15 cellular contexts compared by ENCODE assay signal in genomic region chr22:32621656-32622003, GRCh38.
DNase-seq lines count a peak whose midpoint lies in the region; ATAC-seq, FAIRE-seq and TF ChIP-seq lines count a peak whose summit lies in the region.
"Had no signal": no experiment of that assay in that cellular context is flagged by ENCODE, and none has a peak within 500 bp of the region (broad histone marks: within the 10 kb centered on the region; RNA-seq: fewer than 3 reads in every experiment).

No MANE protein-coding gene starts in this region.

- in situ Hi-C loops in K562 (cut with MboI) = no loop called here

- 38% methylated on average over 1 of the region's 3 CpGs for WGBS in K562 (ENCODE audit: insufficient coverage, low coverage, missing lambda C conversion rate)
- 90% methylated on average over 3 of the region's 3 CpGs for WGBS in liver
- 83 to 95% methylated on average over 3 of the region's 3 CpGs for WGBS in sigmoid colon, 2 donors

- H3K4me2 ChIP-seq in K562 (ENCODE audit: insufficient read depth, low read length) = peak overlapping the region; percentile 25; the same call in 1 of the 2 replicates

- TF ChIP-seq CTCF in AG04450 (IDR thresholded peaks at IDR 0.05; ENCODE audit: low read depth, low read length) (no peak), K562 (IDR thresholded peaks at IDR 0.05 in 2 of 3, conservative IDR thresholded peaks at IDR 0.05 in 1 of 3; ENCODE audit: insufficient read depth in 2 of 3, low read depth in 1 of 3, low read length in 3 of 3) (no peak), liver (IDR thresholded peaks at IDR 0.05; ENCODE audit: low read depth, low read length, missing input control) (no peak), sigmoid colon (IDR thresholded peaks at IDR 0.05) (no peak)

- intact Hi-C loops in K562 (cut with micrococcal nuclease) = loop anchor here (10.0 kb wide), 1 partner anchor 77 kb away; no protein-coding TSS in a partner anchor
- intact Hi-C loops in sigmoid colon (cut with DNase I) = loop anchor here (5.0 kb wide), 1 partner anchor 176 kb away; no protein-coding TSS in a partner anchor

- no peaks in the 10 kb centered on the region for H3K27me3 ChIP-seq in AG04450 (ENCODE audit: control insufficient read depth, insufficient read depth, low read length)
- H3K27me3 ChIP-seq in K562 (ENCODE audit: control insufficient read depth in 2 of 2, insufficient read depth in 2 of 2, low read length in 2 of 2) = no peaks in the 10 kb centered on the region; a peak in 1 of 5 replicates
- no peaks in the 10 kb centered on the region for H3K27me3 ChIP-seq in liver (ENCODE audit: control insufficient read depth in 4 of 4, insufficient read depth in 4 of 4, low read length in 3 of 4)
- H3K27me3 ChIP-seq in sigmoid colon = no peaks in the 10 kb centered on the region

- ATAC-seq in K562 = no peak
- no peak for ATAC-seq in GM18498 (IDR thresholded peaks at IDR 0.05; ENCODE audit: unreplicated experiment)

- DNase-seq in AG04450 (ENCODE audit: low read depth, low spot score) (no peak), K562 (ENCODE audit: extremely low read depth in 1 of 4, low spot score in 3 of 4) (no peak), sigmoid colon (no peak), anterior cingulate cortex (lab: John Stamatoyannopoulos, UW) (no peak), OCI-M2 (lab: John Stamatoyannopoulos, UW; ENCODE audit: unreplicated experiment) (no peak), T1000 (lab: John Stamatoyannopoulos, UW) (no peak)
- DNase-seq: activated effector memory CD4-positive, alpha-beta T cell treated with anti-CD3 and anti-CD28 coated beads, Interleukin-2, amount 50 U/mL, for 16 hours; central memory CD4-positive, alpha-beta T cell; erythroblast; KBM-7; NCI-H146; NCI-H524; RPMI8226 had no signal

- no peak overlapping the region for H3K4me3 ChIP-seq in AG04450 (ENCODE audit: low read depth, low read length)
- H3K4me3 ChIP-seq in K562 = no peak overlapping the region
- no peak overlapping the region for H3K4me3 ChIP-seq in liver (ENCODE audit: low read depth in 1 of 3, low read length in 3 of 3)
- H3K4me3 ChIP-seq in sigmoid colon = no peak overlapping the region

- H3K79me2 ChIP-seq in K562 (ENCODE audit: control insufficient read depth, insufficient read depth, low read length) = no peaks in the 10 kb centered on the region

- H3K9ac ChIP-seq in K562 (ENCODE audit: insufficient read depth in 1 of 2, low read depth in 2 of 2, low read length in 2 of 2) (peak overlapping the region in 1 of 2 experiments; percentile 9; a peak in 1 of 4 replicates), liver (ENCODE audit: low read depth in 1 of 2, low read length in 2 of 2) (no peak overlapping the region)

- no peaks in the 10 kb centered on the region for H4K20me1 ChIP-seq in K562 (replicated peaks; ENCODE audit: control insufficient read depth, insufficient read depth, low read length)

- no peaks in the 10 kb centered on the region for H3K9me1 ChIP-seq in K562 (ENCODE audit: control insufficient read depth, insufficient read depth, low read length)

- POLR2A ChIA-PET in AG04450 (lab: Yijun Ruan, JAX) (interaction anchor here (0.6 to 2.0 kb wide), 11 partner anchors 28 to 180 kb away, joined by 3 to 33 read pairs (median 9); partner anchors contain the start of gene TIMP3), K562 (lab: Yijun Ruan, JAX) (interaction anchor here (0.7 kb wide), 1 partner anchor 19 kb away, joined by 3 read pairs; no protein-coding TSS in a partner anchor)

- TF ChIP-seq RAD21 in K562 (CRISPR knock-in tag; conservative IDR thresholded peaks at IDR 0.05 in 1 of 2, IDR thresholded peaks at IDR 0.05 in 1 of 2) (no peak), liver (IDR thresholded peaks at IDR 0.05) (no peak)

- H3K9me3 ChIP-seq in AG04450 (ENCODE audit: control insufficient read depth, insufficient read depth, low read length) (peaks cover 15% of the 10 kb centered on the region; the same call in 1 of the 2 replicates), K562 (replicated peaks; ENCODE audit: control insufficient read depth, insufficient read depth, low read depth, low read length) (no peaks in the 10 kb centered on the region), liver (ENCODE audit: control insufficient read depth in 4 of 4, low read length in 3 of 4) (no peaks in the 10 kb centered on the region), sigmoid colon (no peaks in the 10 kb centered on the region)

- TF ChIP-seq EP300 in K562 (IDR thresholded peaks at IDR 0.05; ENCODE audit: low read length) (no peak), sigmoid colon (IDR thresholded peaks at IDR 0.05) (no peak)

- peak overlapping the region; percentile 98 for H3K27ac ChIP-seq in AG04450 (ENCODE audit: low read depth, low read length)
- H3K27ac ChIP-seq in K562 (ENCODE audit: extremely low read depth, low read depth, low read length) = no peak overlapping the region
- peak overlapping the region; percentile 38 to 61 for H3K27ac ChIP-seq in liver (ENCODE audit: low read depth in 1 of 2, low read length in 2 of 2)
- peak overlapping the region; percentile 72 to 88 (median 82) for H3K27ac ChIP-seq in sigmoid colon

- H2AFZ ChIP-seq in K562 (ENCODE audit: low read depth, low read length) = peak overlapping the region; percentile 74; the same call in 1 of the 2 replicates

- TF ChIP-seq POLR2A in K562 (conservative IDR thresholded peaks at IDR 0.05) = no peak
- TF ChIP-seq POLR2A in sigmoid colon (IDR thresholded peaks at IDR 0.05) = no peak

- CTCF ChIA-PET in AG04450 (lab: Charles Lee) = interaction anchor here (1.6 to 10.9 kb wide), 2 partner anchors 93 to 174 kb away, joined by 11 to 127 read pairs; no protein-coding TSS in a partner anchor
- CTCF ChIA-PET in K562 (lab: Yijun Ruan, JAX; ENCODE audit: low intra/inter-chr PET ratio) = no interaction called here

- FAIRE-seq in K562 (lab: Jason Lieb, UNC) = no peak

- no peaks in the 10 kb centered on the region for H3K36me3 ChIP-seq in K562 (ENCODE audit: control insufficient read depth, insufficient read depth, low read length)
- H3K36me3 ChIP-seq in liver (ENCODE audit: control insufficient read depth in 4 of 4, insufficient read depth in 3 of 4, low read depth in 1 of 4, low read length in 3 of 4) = no peaks in the 10 kb centered on the region
- no peaks in the 10 kb centered on the region for H3K36me3 ChIP-seq in sigmoid colon

- BruUV-seq in K562 (replicated peaks; lab: Mats Ljungman, UMichigan) = no TSS peak

- H3K4me1 ChIP-seq in K562 (replicated peaks in 1 of 2; ENCODE audit: control insufficient read depth in 2 of 2, insufficient read depth in 2 of 2, low read length in 2 of 2) (peaks cover 0 to 15% of the 10 kb centered on the region in 2 experiments; a peak in 3 of 5 replicates), liver (ENCODE audit: control insufficient read depth in 4 of 4, insufficient read depth in 4 of 4, low read length in 3 of 4) (peaks cover 14 to 27% (median 22%) of the 10 kb centered on the region in 4 donors), sigmoid colon (peaks cover 0 to 65% (median 56%) of the 10 kb centered on the region in 4 donors)

TF ChIP-seq in K562, 482 proteins besides CTCF, POLR2A, EP300 and RAD21 (continues in another document):
- TF ChIP-seq TBP (optimal IDR thresholded peaks at IDR 0.05; ENCODE audit: low read depth, low read length) (no peak), FOXP4 (CRISPR knock-in tag; IDR thresholded peaks at IDR 0.05; ENCODE audit: borderline replicate concordance) (no peak), MCM7 (IDR thresholded peaks at IDR 0.05) (no peak), CBX1 (IDR thresholded peaks at IDR 0.05; ENCODE audit: low read depth) (0 out of 2 replicates have a peak, but pooled peaks have one; percentile 49), ZSCAN29 (IDR thresholded peaks at IDR 0.05) (no peak), KDM1A (IDR thresholded peaks at IDR 0.05) (peak in 1 of 2 experiments; percentile 26; a peak in 1 of 4 replicates)

TF ChIP-seq in liver, 16 proteins besides CTCF, POLR2A, EP300 and RAD21 (continues in another document):
- no peak for TF ChIP-seq NR2F2 (IDR thresholded peaks at IDR 0.05)
- TF ChIP-seq ZBTB33 (IDR thresholded peaks at IDR 0.05) = no peak
- no peak for TF ChIP-seq YY1 (IDR thresholded peaks at IDR 0.05)
- TF ChIP-seq REST (IDR thresholded peaks at IDR 0.05) = no peak
- TF ChIP-seq TAF1 (conservative IDR thresholded peaks at IDR 0.05) = no peak
